8 cellular contexts compared by ENCODE assay signal in the genomic region with DNA sequence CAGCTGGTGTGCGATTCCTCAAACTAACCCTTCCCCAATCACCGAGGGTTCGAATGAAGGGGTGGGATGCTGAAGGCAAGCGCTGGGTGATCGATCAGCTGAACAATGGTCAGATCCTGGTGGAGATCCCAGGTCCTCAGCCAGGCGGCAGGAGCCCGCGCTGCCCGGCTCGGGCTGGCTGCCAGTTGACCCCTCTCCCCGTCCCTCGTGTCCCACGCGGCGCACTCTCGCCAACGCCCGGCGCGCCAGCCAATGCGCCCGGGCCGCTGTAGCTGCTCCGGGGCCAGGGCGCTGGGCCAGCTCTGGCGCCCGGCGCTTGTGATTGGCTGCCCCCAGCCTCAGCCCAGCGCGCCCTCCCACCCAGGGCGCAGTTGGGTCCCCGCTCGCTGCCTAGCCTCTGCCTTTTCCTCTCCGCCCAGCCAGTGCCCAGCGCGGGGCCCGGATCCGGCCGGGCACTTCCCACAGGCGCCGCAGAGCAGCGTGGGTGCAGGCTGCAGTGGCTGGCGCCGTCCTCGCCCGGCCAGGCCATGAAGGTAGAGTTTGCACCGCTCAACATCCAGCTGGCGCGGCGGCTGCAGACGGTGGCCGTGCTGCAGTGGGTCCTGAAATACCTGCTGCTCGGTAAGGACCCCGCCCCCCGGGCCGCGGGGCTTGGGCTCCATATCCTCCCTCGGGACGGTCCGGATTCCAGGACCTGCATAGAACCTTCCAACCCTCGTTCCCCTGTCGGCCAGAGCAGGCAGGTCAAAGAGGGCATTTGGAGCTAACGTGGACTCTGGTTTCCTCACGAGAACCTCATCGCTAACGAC. TPM values are rescaled to one million over a fixed set of nuclear protein-coding genes. Genes with fewer than 3 reads are reported as not detected.
DNase-seq lines count a peak whose midpoint lies in the region; ATAC-seq and TF ChIP-seq lines count a peak whose summit lies in the region.

A gene with protein sequence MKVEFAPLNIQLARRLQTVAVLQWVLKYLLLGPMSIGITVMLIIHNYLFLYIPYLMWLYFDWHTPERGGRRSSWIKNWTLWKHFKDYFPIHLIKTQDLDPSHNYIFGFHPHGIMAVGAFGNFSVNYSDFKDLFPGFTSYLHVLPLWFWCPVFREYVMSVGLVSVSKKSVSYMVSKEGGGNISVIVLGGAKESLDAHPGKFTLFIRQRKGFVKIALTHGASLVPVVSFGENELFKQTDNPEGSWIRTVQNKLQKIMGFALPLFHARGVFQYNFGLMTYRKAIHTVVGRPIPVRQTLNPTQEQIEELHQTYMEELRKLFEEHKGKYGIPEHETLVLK (plus strand): TSS at position 400 of the 809 bp plus-strand sequence. CDS start 128 bp downstream, at position 528.

- no peak for TF ChIP-seq CTCF in parathyroid adenoma (IDR thresholded peaks at IDR 0.05)

- H3K27me3 ChIP-seq in parathyroid adenoma (ENCODE audit: control insufficient read depth, insufficient read depth, low read length) = no peaks in the 10 kb centered on the region

- H3K27me3 Mint-ChIP-seq in activated naive CD8-positive, alpha-beta T cell = peaks cover 40% of the 10 kb centered on the region

- H3K9ac ChIP-seq in parathyroid adenoma = no peak within 1 kb of the TSS

- H3K4me3 Mint-ChIP-seq in activated naive CD8-positive, alpha-beta T cell = peak within 1 kb of the TSS; percentile 65

- H3K4me1 ChIP-seq in parathyroid adenoma = peaks cover 7% of the 10 kb centered on the region

- no peaks in the 10 kb centered on the region for H3K9me3 ChIP-seq in parathyroid adenoma (ENCODE audit: control insufficient read depth, low read length)

- intact Hi-C loops in left ventricle myocardium superior (cut with micrococcal nuclease) = no loop called here

- peak within 1 kb of the TSS; percentile 83 for H2AFZ ChIP-seq in parathyroid adenoma

- H3K27ac Mint-ChIP-seq in activated naive CD8-positive, alpha-beta T cell = no peak within 1 kb of the TSS

- H3K4me2 ChIP-seq in parathyroid adenoma (ENCODE audit: low read length) = peak within 1 kb of the TSS; percentile 90

- peaks cover 8% of the 10 kb centered on the region for H3K4me1 Mint-ChIP-seq in activated naive CD8-positive, alpha-beta T cell (ENCODE audit: low read depth)

- ATAC-seq in HG03045 (IDR thresholded peaks at IDR 0.05; ENCODE audit: unreplicated experiment) = peak; percentile 52
- peak; percentile 94 for ATAC-seq in left ventricle myocardium superior
- ATAC-seq in GM19467 (IDR thresholded peaks at IDR 0.05; ENCODE audit: unreplicated experiment) = no peak

- peak within 1 kb of the TSS; percentile 61 for H3K4me3 ChIP-seq in parathyroid adenoma (ENCODE audit: low read depth, low read length)

- H3K36me3 Mint-ChIP-seq in activated naive CD8-positive, alpha-beta T cell = peaks cover 2% of the 10 kb centered on the region

- H3K79me2 ChIP-seq in parathyroid adenoma = no peaks in the 10 kb centered on the region

- no peaks in the 10 kb centered on the region for H3K9me3 Mint-ChIP-seq in activated naive CD8-positive, alpha-beta T cell (ENCODE audit: low read depth)

- peak within 1 kb of the TSS; percentile 46 for H3K27ac ChIP-seq in parathyroid adenoma

- no peaks in the 10 kb centered on the region for H3K36me3 ChIP-seq in parathyroid adenoma (ENCODE audit: control insufficient read depth, insufficient read depth, low read length)

- DNase-seq in CD1c-positive myeloid dendritic cell (ENCODE audit: extremely low spot score) (peak; percentile 78), left ventricle myocardium superior (peak; percentile 74), kidney glomerular epithelial cell (lab: John Stamatoyannopoulos, UW) (no peak), HPDE6-E6E7 (ENCODE audit: extremely low spot score) (no peak)

RNA-seq across cellular contexts. Expression of the gene that starts here (rescaled TPM):
- 0.25 TPM for total RNA-seq in left ventricle myocardium superior

Comparison
In these comparisons a context has a peak if more than half of its experiments do, and no peak if none do; other contexts are left out.
1. Peak in DNase-seq and ATAC-seq in left ventricle myocardium superior; RNA of the gene not detected or under 1 TPM.